ENCODE assay signal across 1 cellular context in genomic region chr5:174344335-174344734, GRCh38.
TF ChIP-seq lines count a peak whose summit lies in the region.

No MANE protein-coding gene starts in this region.

TF ChIP-seq in GM23338, 12 proteins besides CTCF, POLR2A, EP300 and RAD21 (continued from another document):
- TF ChIP-seq ZNF462 (CRISPR knock-in tag; IDR thresholded peaks at IDR 0.05): no peak
- no peak for TF ChIP-seq REST (IDR thresholded peaks at IDR 0.05; ENCODE audit: unreplicated experiment)
- no peak for TF ChIP-seq EZH2phosphoT487 (IDR thresholded peaks at IDR 0.05; ENCODE audit: unreplicated experiment)
- no peak for TF ChIP-seq ZNF114 (CRISPR knock-in tag; IDR thresholded peaks at IDR 0.05)
- TF ChIP-seq POLR2AphosphoS5 (IDR thresholded peaks at IDR 0.05; ENCODE audit: low read depth): no peak
- no peak for TF ChIP-seq ZNF331 (CRISPR knock-in tag; IDR thresholded peaks at IDR 0.05; ENCODE audit: low read depth)
